1 cellular context compared by ENCODE assay signal in the genomic region with DNA sequence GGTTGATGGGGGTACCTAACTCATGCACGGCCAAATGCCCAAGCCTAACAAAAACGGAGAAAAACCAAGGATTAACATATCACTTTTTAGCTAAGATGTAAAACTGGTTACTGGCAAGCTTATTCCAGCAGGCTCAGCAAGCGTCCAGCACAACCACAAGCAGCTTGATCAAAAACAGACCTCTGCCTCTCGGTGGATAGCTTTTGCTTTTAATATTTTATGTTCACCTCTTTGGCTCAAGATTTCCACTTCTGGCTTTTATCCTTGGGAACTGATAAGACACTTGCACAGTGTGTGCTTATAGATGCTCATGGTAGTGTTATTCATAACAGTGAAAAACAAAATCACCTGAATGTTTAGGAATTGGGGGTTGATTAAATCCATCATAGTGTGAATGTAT.
TF ChIP-seq lines count a peak whose summit lies in the region.

No MANE protein-coding gene starts in this region.

TF ChIP-seq in SK-N-SH, 30 proteins besides CTCF, POLR2A, EP300 and RAD21 (continued from another document):
- TF ChIP-seq SMC3 (IDR thresholded peaks at IDR 0.05; ENCODE audit: low read depth, low read length), result no peak
- no peak for TF ChIP-seq TAF1 (IDR thresholded peaks at IDR 0.05; ENCODE audit: borderline replicate concordance, low read depth, low read length)
- TF ChIP-seq, protein P1, sequence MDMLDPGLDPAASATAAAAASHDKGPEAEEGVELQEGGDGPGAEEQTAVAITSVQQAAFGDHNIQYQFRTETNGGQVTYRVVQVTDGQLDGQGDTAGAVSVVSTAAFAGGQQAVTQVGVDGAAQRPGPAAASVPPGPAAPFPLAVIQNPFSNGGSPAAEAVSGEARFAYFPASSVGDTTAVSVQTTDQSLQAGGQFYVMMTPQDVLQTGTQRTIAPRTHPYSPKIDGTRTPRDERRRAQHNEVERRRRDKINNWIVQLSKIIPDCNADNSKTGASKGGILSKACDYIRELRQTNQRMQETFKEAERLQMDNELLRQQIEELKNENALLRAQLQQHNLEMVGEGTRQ (IDR thresholded peaks at IDR 0.05; ENCODE audit: borderline replicate concordance, low read depth, low read length), result no peak
- TF ChIP-seq, protein P2, sequence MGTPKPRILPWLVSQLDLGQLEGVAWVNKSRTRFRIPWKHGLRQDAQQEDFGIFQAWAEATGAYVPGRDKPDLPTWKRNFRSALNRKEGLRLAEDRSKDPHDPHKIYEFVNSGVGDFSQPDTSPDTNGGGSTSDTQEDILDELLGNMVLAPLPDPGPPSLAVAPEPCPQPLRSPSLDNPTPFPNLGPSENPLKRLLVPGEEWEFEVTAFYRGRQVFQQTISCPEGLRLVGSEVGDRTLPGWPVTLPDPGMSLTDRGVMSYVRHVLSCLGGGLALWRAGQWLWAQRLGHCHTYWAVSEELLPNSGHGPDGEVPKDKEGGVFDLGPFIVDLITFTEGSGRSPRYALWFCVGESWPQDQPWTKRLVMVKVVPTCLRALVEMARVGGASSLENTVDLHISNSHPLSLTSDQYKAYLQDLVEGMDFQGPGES (IDR thresholded peaks at IDR 0.05; ENCODE audit: low read depth, low read length), result no peak
- TF ChIP-seq GABPA (IDR thresholded peaks at IDR 0.05; ENCODE audit: low read depth), result no peak
- peak; percentile 23 for TF ChIP-seq CHD2 (IDR thresholded peaks at IDR 0.05; ENCODE audit: low read length, partially characterized antibody)
- no peak for TF ChIP-seq MEF2A (IDR thresholded peaks at IDR 0.05; ENCODE audit: borderline replicate concordance, low read depth)
- TF ChIP-seq FOSL2 (IDR thresholded peaks at IDR 0.05; ENCODE audit: borderline replicate concordance, low read depth), result 0 out of 2 replicates have a peak, but pooled peaks have one; percentile 6
- TF ChIP-seq, protein P3, sequence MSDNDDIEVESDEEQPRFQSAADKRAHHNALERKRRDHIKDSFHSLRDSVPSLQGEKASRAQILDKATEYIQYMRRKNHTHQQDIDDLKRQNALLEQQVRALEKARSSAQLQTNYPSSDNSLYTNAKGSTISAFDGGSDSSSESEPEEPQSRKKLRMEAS (IDR thresholded peaks at IDR 0.05; ENCODE audit: low read depth), result no peak
- TF ChIP-seq, protein P4, sequence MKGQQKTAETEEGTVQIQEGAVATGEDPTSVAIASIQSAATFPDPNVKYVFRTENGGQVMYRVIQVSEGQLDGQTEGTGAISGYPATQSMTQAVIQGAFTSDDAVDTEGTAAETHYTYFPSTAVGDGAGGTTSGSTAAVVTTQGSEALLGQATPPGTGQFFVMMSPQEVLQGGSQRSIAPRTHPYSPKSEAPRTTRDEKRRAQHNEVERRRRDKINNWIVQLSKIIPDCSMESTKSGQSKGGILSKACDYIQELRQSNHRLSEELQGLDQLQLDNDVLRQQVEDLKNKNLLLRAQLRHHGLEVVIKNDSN (IDR thresholded peaks at IDR 0.05; ENCODE audit: borderline replicate concordance, low read depth), result no peak
- peak; percentile 66; the same call in 1 of the 2 replicates for TF ChIP-seq RCOR1 (IDR thresholded peaks at IDR 0.05; ENCODE audit: low read length)
- TF ChIP-seq NRF1 (IDR thresholded peaks at IDR 0.05; ENCODE audit: low read depth, low read length), result no peak
- TF ChIP-seq RXRA (IDR thresholded peaks at IDR 0.05; ENCODE audit: borderline replicate concordance, low read depth), result no peak
- TF ChIP-seq FOXM1 (IDR thresholded peaks at IDR 0.05; ENCODE audit: low read depth), result no peak
- TF ChIP-seq, protein P5, sequence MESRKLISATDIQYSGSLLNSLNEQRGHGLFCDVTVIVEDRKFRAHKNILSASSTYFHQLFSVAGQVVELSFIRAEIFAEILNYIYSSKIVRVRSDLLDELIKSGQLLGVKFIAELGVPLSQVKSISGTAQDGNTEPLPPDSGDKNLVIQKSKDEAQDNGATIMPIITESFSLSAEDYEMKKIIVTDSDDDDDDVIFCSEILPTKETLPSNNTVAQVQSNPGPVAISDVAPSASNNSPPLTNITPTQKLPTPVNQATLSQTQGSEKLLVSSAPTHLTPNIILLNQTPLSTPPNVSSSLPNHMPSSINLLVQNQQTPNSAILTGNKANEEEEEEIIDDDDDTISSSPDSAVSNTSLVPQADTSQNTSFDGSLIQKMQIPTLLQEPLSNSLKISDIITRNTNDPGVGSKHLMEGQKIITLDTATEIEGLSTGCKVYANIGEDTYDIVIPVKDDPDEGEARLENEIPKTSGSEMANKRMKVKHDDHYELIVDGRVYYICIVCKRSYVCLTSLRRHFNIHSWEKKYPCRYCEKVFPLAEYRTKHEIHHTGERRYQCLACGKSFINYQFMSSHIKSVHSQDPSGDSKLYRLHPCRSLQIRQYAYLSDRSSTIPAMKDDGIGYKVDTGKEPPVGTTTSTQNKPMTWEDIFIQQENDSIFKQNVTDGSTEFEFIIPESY (IDR thresholded peaks at IDR 0.05; ENCODE audit: borderline replicate concordance, low read depth), result no peak
- TF ChIP-seq POLR2AphosphoS5 (IDR thresholded peaks at IDR 0.05; ENCODE audit: low read depth, low read length), result peak; percentile 79
- TF ChIP-seq, protein P6, sequence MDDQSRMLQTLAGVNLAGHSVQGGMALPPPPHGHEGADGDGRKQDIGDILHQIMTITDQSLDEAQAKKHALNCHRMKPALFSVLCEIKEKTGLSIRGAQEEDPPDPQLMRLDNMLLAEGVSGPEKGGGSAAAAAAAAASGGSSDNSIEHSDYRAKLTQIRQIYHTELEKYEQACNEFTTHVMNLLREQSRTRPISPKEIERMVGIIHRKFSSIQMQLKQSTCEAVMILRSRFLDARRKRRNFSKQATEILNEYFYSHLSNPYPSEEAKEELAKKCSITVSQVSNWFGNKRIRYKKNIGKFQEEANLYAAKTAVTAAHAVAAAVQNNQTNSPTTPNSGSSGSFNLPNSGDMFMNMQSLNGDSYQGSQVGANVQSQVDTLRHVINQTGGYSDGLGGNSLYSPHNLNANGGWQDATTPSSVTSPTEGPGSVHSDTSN (IDR thresholded peaks at IDR 0.05), result peak; percentile 68
- TF ChIP-seq SIN3A (IDR thresholded peaks at IDR 0.05; ENCODE audit: borderline replicate concordance, low read depth, low read length), result no peak
- TF ChIP-seq TCF12 (IDR thresholded peaks at IDR 0.05), result peak; percentile 95
- TF ChIP-seq JUND (IDR thresholded peaks at IDR 0.05), result peak; percentile 52; the same call in 1 of the 2 replicates
- peak; percentile 31; the same call in 1 of the 2 replicates for TF ChIP-seq NFIC (IDR thresholded peaks at IDR 0.05; ENCODE audit: borderline replicate concordance)
- peak; percentile 54 for TF ChIP-seq GATA2 (CRISPR knock-in tag; IDR thresholded peaks at IDR 0.05)
- TF ChIP-seq YY1 (IDR thresholded peaks at IDR 0.05; ENCODE audit: low read depth), result no peak
TF ChIP-seq in SK-N-SH: peak in this region for 9.
